ENCODE assay signal across 29 cellular contexts in the genomic region with DNA sequence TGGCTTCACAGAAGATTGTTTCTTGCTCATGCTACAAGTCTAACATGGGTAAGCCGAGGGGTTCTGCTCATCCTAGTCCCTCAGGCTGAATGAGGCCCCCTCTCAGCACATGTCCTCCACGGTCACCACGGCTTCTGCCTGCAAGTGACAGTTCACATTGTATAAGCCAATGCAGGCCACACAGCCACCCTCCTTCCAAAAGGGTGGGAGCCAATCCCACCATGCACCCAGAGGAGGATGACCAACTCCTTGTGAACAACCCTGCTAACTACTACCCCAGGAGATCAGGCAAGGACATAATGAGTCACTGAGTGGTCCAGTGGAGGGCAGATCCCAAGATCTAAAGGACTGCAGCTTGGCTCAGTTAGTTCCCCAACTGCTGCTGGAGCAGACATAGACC.
"Had no signal": no experiment of that assay in that cellular context is flagged by ENCODE, and none has a peak within 500 bp of the region (broad histone marks: within the 10 kb centered on the region; RNA-seq: fewer than 3 reads in every experiment).

No MANE protein-coding gene starts in this region.

- ATAC-seq: activated CD8-positive, alpha-beta T cell treated with anti-CD3 and anti-CD28 coated beads, Interleukin-2, amount 10 ng/mL, durations not matched to agents 7 days and 5 days; gastroesophageal sphincter; left cardiac atrium; left ventricle myocardium superior; naive thymus-derived CD4-positive, alpha-beta T cell; sciatic nerve; stimulated activated naive B cell treated with anti-CD40 and anti-IgM and Interleukin-4, amounts not matched to agents 10 μg/mL and 1 μg/mL and 100 μg/mL, for 72 hours; T-helper 17 cell had no signal

- FAIRE-seq: endometrium, keratinocyte had no signal

- H3K9me3 ChIP-seq: esophagus squamous epithelium, gastroesophageal sphincter, ovary, stomach, tibial artery had no signal

- H3K27me3 ChIP-seq: esophagus squamous epithelium, gastroesophageal sphincter, hepatocyte, ovary, stomach, tibial artery had no signal

- H3K36me3 ChIP-seq: ovary had no signal

- H3K27ac Mint-ChIP-seq: activated CD8-positive, alpha-beta T cell treated with anti-CD3 and anti-CD28 coated beads, Interleukin-2, amount 10 ng/mL, durations not matched to agents 7 days and 5 days; progenitor cell of endocrine pancreas; stimulated activated naive B cell treated with anti-CD40 and anti-IgM and Interleukin-4, amounts not matched to agents 10 μg/mL and 1 μg/mL and 100 μg/mL, for 72 hours; T-helper 17 cell had no signal

- H3K4me2 ChIP-seq: hepatocyte had no signal

- H3K27me3 Mint-ChIP-seq: naive thymus-derived CD4-positive, alpha-beta T cell; progenitor cell of endocrine pancreas; stimulated activated naive B cell treated with anti-CD40 and anti-IgM and Interleukin-4, amounts not matched to agents 10 μg/mL and 1 μg/mL and 100 μg/mL, for 72 hours; T-helper 17 cell had no signal

- H2AFZ ChIP-seq: hepatocyte had no signal

- H3K9me3 Mint-ChIP-seq: naive thymus-derived CD4-positive, alpha-beta T cell; stimulated activated naive B cell treated with anti-CD40 and anti-IgM and Interleukin-4, amounts not matched to agents 10 μg/mL and 1 μg/mL and 100 μg/mL, for 72 hours had no signal

- DNase-seq: activated CD4-positive, alpha-beta T cell treated with anti-CD3 and anti-CD28 coated beads, Interleukin-2, amount 50 U/mL, for 1 hour; activated CD4-positive, CD25-positive, alpha-beta regulatory T cell treated with anti-CD3 and anti-CD28 coated beads, Interleukin-2, amount 50 U/mL, for 72 hours; activated CD8-positive, alpha-beta T cell treated with anti-CD3 and anti-CD28 coated beads, Interleukin-2, amount 10 ng/mL, durations not matched to agents 7 days and 5 days; activated effector memory CD4-positive, alpha-beta T cell treated with Interleukin-2 at 50 U/mL for 16 hours; activated naive CD4-positive, alpha-beta T cell treated with Interleukin-2 at 50 U/mL for 16 hours; amygdala; caudate nucleus; esophagus squamous epithelium; left cardiac atrium; left ventricle myocardium superior; midbrain; naive thymus-derived CD4-positive, alpha-beta T cell; ovary; stimulated activated CD4-positive, alpha-beta T cell treated with anti-CD3 and anti-CD28 coated beads, Interleukin-1b, Interleukin-23, amount 100 ng/mL, for 48 hours; stimulated activated CD4-positive, alpha-beta T cell treated with anti-CD3 and anti-CD28 coated beads, Interleukin-4, amount 100 ng/mL, for 4 hours; stimulated activated CD8-positive, alpha-beta memory T cell treated with anti-CD3 and anti-CD28 coated beads, Interleukin-4, amount 100 ng/mL, for 48 hours; stimulated activated naive B cell treated with anti-CD40 and anti-IgM and Interleukin-4, amounts not matched to agents 10 μg/mL and 1 μg/mL and 100 μg/mL, for 72 hours; stomach; T-helper 17 cell; T1000; tibial artery had no signal

- H3K27ac ChIP-seq: epithelial cell of prostate, esophagus squamous epithelium, gastroesophageal sphincter, hepatocyte, ovary, skin epidermis, tibial artery had no signal

- H3K4me3 Mint-ChIP-seq: activated CD8-positive, alpha-beta T cell treated with anti-CD3 and anti-CD28 coated beads, Interleukin-2, amount 10 ng/mL, durations not matched to agents 7 days and 5 days; naive thymus-derived CD4-positive, alpha-beta T cell; stimulated activated naive B cell treated with anti-CD40 and anti-IgM and Interleukin-4, amounts not matched to agents 10 μg/mL and 1 μg/mL and 100 μg/mL, for 72 hours; T-helper 17 cell had no signal

- H3K4me3 ChIP-seq: esophagus squamous epithelium, gastroesophageal sphincter, hepatocyte, ovary, skin epidermis, stomach, tibial artery had no signal
